11 cellular contexts compared by ENCODE assay signal in genomic region chr18:9140984-9141383, GRCh38. TPM values are rescaled to one million over a fixed set of nuclear protein-coding genes. Genes with fewer than 3 reads are reported as not detected.
A peak's percentile ranks its signal among the peaks of the same experiment; 100 is the strongest.
DNase-seq lines count a peak whose midpoint lies in the region; ATAC-seq, FAIRE-seq and TF ChIP-seq lines count a peak whose summit lies in the region.
"Had no signal": no experiment of that assay in that cellular context is flagged by ENCODE, and none has a peak within 500 bp of the region (broad histone marks: within the 10 kb centered on the region; RNA-seq: fewer than 3 reads in every experiment).

No MANE protein-coding gene starts in this region.

- intact Hi-C loops in naive thymus-derived CD4-positive, alpha-beta T cell (cut with micrococcal nuclease), result loop anchor here in 1 of 2 donors (10.0 kb wide), 1 partner anchor 156 kb away; no protein-coding TSS in a partner anchor
- intact Hi-C loops in lower leg skin (cut with DNase I; ENCODE audit: low total_unique reads), result loop anchor here (10.0 kb wide), 1 partner anchor 66 kb away; no protein-coding TSS in a partner anchor

- WGBS in A549 (ENCODE audit: missing lambda C conversion rate), result 95% methylated on average over 2 of the region's 2 CpGs
- 92 to 93% methylated on average over 2 of the region's 2 CpGs for WGBS in lower leg skin, 2 donors

- peaks cover 25 to 26% of the 10 kb centered on the region in 2 donors for H3K36me3 Mint-ChIP-seq in activated naive CD4-positive, alpha-beta T cell treated with anti-CD3 and anti-CD28 coated beads, Interleukin-2, amount 50 U/mL, for 72 hours
- H3K36me3 Mint-ChIP-seq in naive thymus-derived CD4-positive, alpha-beta T cell, result peaks cover 0 to 17% (median 0%) of the 10 kb centered on the region in 5 donors

- H3K27me3 ChIP-seq in naive thymus-derived CD4-positive, alpha-beta T cell (ENCODE audit: control insufficient read depth in 2 of 2, insufficient read depth in 2 of 2, low read length in 2 of 2), result no peaks in the 10 kb centered on the region

- H3K4me3 ChIP-seq in A549 (no peak overlapping the region), GM12865 (ENCODE audit: low read depth, low read length) (peak overlapping the region; percentile 81), lower leg skin (ENCODE audit: low read depth, poor library complexity, severe bottlenecking) (no peak overlapping the region)
- H3K4me3 ChIP-seq in naive thymus-derived CD4-positive, alpha-beta T cell (ENCODE audit: low read length), result peak overlapping the region; percentile 27

- peak overlapping the region; percentile 95 to 96 for H3K27ac Mint-ChIP-seq in activated naive CD4-positive, alpha-beta T cell treated with anti-CD3 and anti-CD28 coated beads, Interleukin-2, amount 50 U/mL, for 72 hours
- H3K27ac Mint-ChIP-seq in naive thymus-derived CD4-positive, alpha-beta T cell, result peak overlapping the region; percentile 26 to 98 (median 88)

- H3K9me3 ChIP-seq in A549, result no peaks in the 10 kb centered on the region
- no peaks in the 10 kb centered on the region for H3K9me3 ChIP-seq in naive thymus-derived CD4-positive, alpha-beta T cell (ENCODE audit: control insufficient read depth in 2 of 3, low read length in 3 of 3)

- FAIRE-seq in A549 (lab: Jason Lieb, UNC), result no peak

- peaks cover 0 to 6% (median 0%) of the 10 kb centered on the region in 3 experiments for H3K36me3 ChIP-seq in naive thymus-derived CD4-positive, alpha-beta T cell (ENCODE audit: control insufficient read depth in 2 of 3, insufficient read depth in 3 of 3, low read length in 3 of 3)

- peak overlapping the region; percentile 1 to 97 (median 93) for H3K4me3 Mint-ChIP-seq in naive thymus-derived CD4-positive, alpha-beta T cell

- no peak for ATAC-seq in A549
- no peak for ATAC-seq in activated naive CD4-positive, alpha-beta T cell treated with anti-CD3 and anti-CD28 coated beads, Interleukin-2, amount 50 U/mL, for 72 hours
- no peak for ATAC-seq in naive thymus-derived CD4-positive, alpha-beta T cell
- ATAC-seq in HG02981 (IDR thresholded peaks at IDR 0.05; ENCODE audit: unreplicated experiment), result no peak
- no peak for ATAC-seq in HG03354 (IDR thresholded peaks at IDR 0.05; ENCODE audit: poor library complexity, severe bottlenecking, unreplicated experiment)

- TF ChIP-seq EP300 in A549 (IDR thresholded peaks at IDR 0.05), result no peak

- CTCF ChIA-PET in A549 (lab: Yijun Ruan, JAX), result interaction anchor here (8.1 kb wide), 1 partner anchor 69 kb away, joined by 48 read pairs; no protein-coding TSS in a partner anchor
- CTCF ChIA-PET in naive thymus-derived CD4-positive, alpha-beta T cell (lab: Charles Lee), result interaction anchor here (1.0 to 1.3 kb wide), 2 partner anchors 37 to 67 kb away, joined by 3 to 5 read pairs; no protein-coding TSS in a partner anchor

- TF ChIP-seq CTCF in A549 (IDR thresholded peaks at IDR 0.05), result no peak
- no peak for TF ChIP-seq CTCF in GM12865 (IDR thresholded peaks at IDR 0.05; ENCODE audit: insufficient read depth, low read depth, low read length, missing control alignments)
- TF ChIP-seq CTCF in lower leg skin (IDR thresholded peaks at IDR 0.05), result no peak

- no peak for TF ChIP-seq RAD21 in A549 (conservative IDR thresholded peaks at IDR 0.05 in 1 of 2, IDR thresholded peaks at IDR 0.05 in 1 of 2)

- peaks cover 52 to 80% (median 72%) of the 10 kb centered on the region in 7 donors for H3K4me1 Mint-ChIP-seq in naive thymus-derived CD4-positive, alpha-beta T cell

- DNase-seq in A549 (ENCODE audit: low read depth in 1 of 2, low spot score in 1 of 2) (no peak), GM12865 (ENCODE audit: low read depth) (no peak), lower leg skin (ENCODE audit: low spot score in 2 of 2) (no peak), A172 (ENCODE audit: low spot score) (no peak)
- DNase-seq in activated naive CD4-positive, alpha-beta T cell treated with anti-CD3 and anti-CD28 coated beads, Interleukin-2, amount 50 U/mL, for 72 hours (ENCODE audit: low spot score in 2 of 2), result no peak
- DNase-seq in naive thymus-derived CD4-positive, alpha-beta T cell, result no peak
- DNase-seq: NCI-H446 had no signal

- POLR2A ChIA-PET in A549 (lab: Yijun Ruan, JAX), result no interaction called here
- POLR2A ChIA-PET in naive thymus-derived CD4-positive, alpha-beta T cell (lab: Charles Lee), result interaction anchor here (0.8 to 19.8 kb wide), 8 partner anchors 9 to 65 kb away, joined by 3 to 472 read pairs (median 31); partner anchors contain the start of gene NDUFV2

- peak overlapping the region; percentile 78; the same call in 1 of the 3 replicates for H3K4me2 ChIP-seq in A549

- H3K27me3 Mint-ChIP-seq in naive thymus-derived CD4-positive, alpha-beta T cell, result no peaks in the 10 kb centered on the region

- H3K4me1 ChIP-seq in A549, result peaks cover 51% of the 10 kb centered on the region
- peaks cover 57 to 65% of the 10 kb centered on the region in 2 donors for H3K4me1 ChIP-seq in naive thymus-derived CD4-positive, alpha-beta T cell (ENCODE audit: control insufficient read depth in 2 of 2, insufficient read depth in 2 of 2, low read length in 2 of 2)

- H3K9me3 Mint-ChIP-seq in activated naive CD4-positive, alpha-beta T cell treated with anti-CD3 and anti-CD28 coated beads, Interleukin-2, amount 50 U/mL, for 72 hours, result no peaks in the 10 kb centered on the region
- H3K9me3 Mint-ChIP-seq in naive thymus-derived CD4-positive, alpha-beta T cell, result no peaks in the 10 kb centered on the region

- TF ChIP-seq POLR2A in A549 (IDR thresholded peaks at IDR 0.05; ENCODE audit: low read length) (no peak), lower leg skin (IDR thresholded peaks at IDR 0.05) (no peak)

- no peak overlapping the region for H3K27ac ChIP-seq in A549
- peak overlapping the region; percentile 88 for H3K27ac ChIP-seq in naive thymus-derived CD4-positive, alpha-beta T cell (ENCODE audit: low read depth, low read length)
- H3K27ac ChIP-seq: HL-60, RWPE1 had no signal

TF ChIP-seq in A549, 52 proteins besides CTCF, POLR2A, EP300 and RAD21 (continues in another document):
- TF ChIP-seq RFX5 (IDR thresholded peaks at IDR 0.05) (no peak), EHF (CRISPR knock-in tag; IDR thresholded peaks at IDR 0.05) (no peak), KDM5A (IDR thresholded peaks at IDR 0.05) (no peak), PBX3 (IDR thresholded peaks at IDR 0.05) (no peak), REST (IDR thresholded peaks at IDR 0.05) (no peak)

RNA-seq across cellular contexts. Expression of gene ANKRD12, which starts 4.4 kb away (rescaled TPM):
- polyA plus RNA-seq in A549 (2011; rRNA removed) (7.3 and 8.0 TPM in 2 replicates), A549 (2017; fragmentation: RNase III; extraction: RNeasy Plus Mini Kit Qiagen cat#74134 plus additional on column Dnase treatment) (2.6 to 3.2 TPM (median 2.7 TPM) in 3 replicates)
- polyA plus RNA-seq in A549 (2012; cell fraction: cytosol; rRNA removed), result 0.50 and 0.70 TPM in 2 replicates
- polyA plus RNA-seq in A549 (2012; cell fraction: nucleus; rRNA removed), result 0.84 and 1.2 TPM in 2 replicates
- polyA minus RNA-seq in A549 (2011; rRNA and poly(A)+ RNA removed), result 12.4 and 17.5 TPM in 2 replicates
- 10 to 100 TPM; 63.7 to 72.3 TPM for total RNA-seq in activated naive CD4-positive, alpha-beta T cell treated with anti-CD3 and anti-CD28 coated beads, Interleukin-2, amount 50 U/mL, for 72 hours
- total RNA-seq in naive thymus-derived CD4-positive, alpha-beta T cell, result 100 to 1,000 TPM in 4 of 5 experiments, 10 to 100 TPM in 1; 98.9 to 274 (median 204) TPM
- polyA plus RNA-seq in naive thymus-derived CD4-positive, alpha-beta T cell, result 10 to 100 TPM; 48.7 to 90.0 TPM
- 10 to 100 TPM; 49.8 to 68.4 (median 54.1) TPM for total RNA-seq in lower leg skin
- 12.5 and 24.1 TPM in 2 replicates for total RNA-seq in A172 (2014; rRNA removed; shearing (Covaris generic))

RNA-seq across cellular contexts. Expression of gene NDUFV2, which starts 38.5 kb away (rescaled TPM):
- polyA plus RNA-seq in A549 (2011; rRNA removed) (152 and 180 TPM in 2 replicates), A549 (2017; fragmentation: RNase III; extraction: RNeasy Plus Mini Kit Qiagen cat#74134 plus additional on column Dnase treatment) (105 to 115 TPM (median 108 TPM) in 3 replicates)
- polyA plus RNA-seq in A549 (2012; cell fraction: cytosol; rRNA removed), result 72.8 and 73.2 TPM in 2 replicates
- 23.8 and 34.1 TPM in 2 replicates for polyA plus RNA-seq in A549 (2012; cell fraction: nucleus; rRNA removed)
- 19.1 and 26.4 TPM in 2 replicates for polyA minus RNA-seq in A549 (2011; rRNA and poly(A)+ RNA removed)
- 100 to 1,000 TPM; 311 to 402 TPM for total RNA-seq in activated naive CD4-positive, alpha-beta T cell treated with anti-CD3 and anti-CD28 coated beads, Interleukin-2, amount 50 U/mL, for 72 hours
- total RNA-seq in naive thymus-derived CD4-positive, alpha-beta T cell, result 100 to 1,000 TPM; 127 to 198 (median 171) TPM
- polyA plus RNA-seq in naive thymus-derived CD4-positive, alpha-beta T cell, result 100 to 1,000 TPM; 140 to 190 TPM
- total RNA-seq in lower leg skin, result 100 to 1,000 TPM in 3 of 4 donors, 10 to 100 TPM in 1; 84.9 to 111 (median 108) TPM
- 244 and 300 TPM in 2 replicates for total RNA-seq in A172 (2014; rRNA removed; shearing (Covaris generic))

Comparison
In these comparisons a context has a peak if more than half of its experiments do, and no peak if none do; other contexts are left out.
1. H3K4me3 ChIP-seq: peak in GM12865 (single experiment) and naive thymus-derived CD4-positive, alpha-beta T cell (single experiment); none in A549 (single experiment) and lower leg skin (single experiment).